12 cellular contexts compared by ENCODE assay signal in the genomic region with DNA sequence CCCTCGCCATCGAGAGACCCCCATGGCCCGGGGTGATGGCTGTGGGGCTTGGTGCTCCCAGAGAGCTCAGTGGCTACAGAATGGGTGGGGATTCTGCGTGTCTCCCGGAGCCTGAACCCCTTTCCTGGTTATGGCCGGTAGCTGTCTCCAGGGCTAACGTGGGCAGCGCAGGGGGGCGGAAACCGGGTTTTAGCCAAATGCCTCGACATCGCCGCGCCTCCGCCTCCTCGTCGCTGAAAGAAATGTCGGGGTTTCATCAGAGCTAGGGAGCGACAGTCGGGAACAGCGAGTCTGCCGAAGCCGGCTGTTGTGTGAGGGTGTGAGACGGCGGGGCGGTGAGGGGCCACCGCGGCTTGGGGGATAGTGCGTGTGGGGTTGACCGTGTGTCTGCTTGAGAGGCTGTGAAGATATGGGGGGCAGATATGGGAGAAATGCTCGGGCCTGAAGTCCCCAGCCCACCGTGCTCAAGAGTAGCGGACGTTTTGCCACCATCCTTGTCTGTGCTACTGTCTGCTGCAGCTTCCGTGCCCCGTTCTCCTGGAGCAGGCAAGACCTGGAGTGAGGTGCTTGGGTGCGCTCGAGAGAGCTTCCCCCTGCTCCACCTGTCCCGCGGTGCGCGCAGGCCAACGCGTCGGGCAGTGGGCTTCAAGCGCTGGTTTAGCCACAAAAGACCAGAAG. TPM values are rescaled to one million over a fixed set of nuclear protein-coding genes. Genes with fewer than 3 reads are reported as not detected.
DNase-seq lines count a peak whose midpoint lies in the region; ATAC-seq and TF ChIP-seq lines count a peak whose summit lies in the region.
"Had no signal": no experiment of that assay in that cellular context is flagged by ENCODE, and none has a peak within 500 bp of the region (broad histone marks: within the 10 kb centered on the region; RNA-seq: fewer than 3 reads in every experiment).

No MANE protein-coding gene starts in this region.

- no peaks in the 10 kb centered on the region for H3K36me3 Mint-ChIP-seq in activated T-helper 2 cell treated with anti-CD3 and anti-CD28 coated beads, Interferon-gamma antibody, Interleukin-2, Interleukin-4, amounts not matched to agents 10 μg/mL and 5 μg/mL and 100 μg/mL, durations not matched to agents 14 hours and 24 hours and 36 hours (ENCODE audit: low read depth)

- peak overlapping the region in 1 of 5 donors; percentile 17 for H3K9ac ChIP-seq in subcutaneous abdominal adipose tissue (ENCODE audit: low read length in 5 of 5)

- no peaks in the 10 kb centered on the region for H3K9me3 ChIP-seq in heart left ventricle
- peaks cover 0 to 9% (median 6%) of the 10 kb centered on the region in 5 donors for H3K9me3 ChIP-seq in subcutaneous abdominal adipose tissue (ENCODE audit: control insufficient read depth in 5 of 5, low read length in 5 of 5)

- H3K4me3 ChIP-seq in heart left ventricle (peak overlapping the region; percentile 13 to 64 (median 50)), subcutaneous abdominal adipose tissue (ENCODE audit: low read depth in 1 of 5, low read length in 5 of 5) (peak overlapping the region in 4 of 5 donors; percentile 44 to 61 (median 56))

- H3K36me3 ChIP-seq in heart left ventricle (peaks cover 0 to 15% (median 0%) of the 10 kb centered on the region in 9 donors), subcutaneous abdominal adipose tissue (ENCODE audit: control insufficient read depth in 5 of 5, insufficient read depth in 5 of 5, low read length in 5 of 5) (no peaks in the 10 kb centered on the region)

- WGBS in heart left ventricle, 4 donors, result 0 to 2% (median 2%) methylated on average over 9 to 46 of the region's 46 CpGs

- no peak for ATAC-seq in heart left ventricle
- no peak for ATAC-seq in Right ventricle myocardium superior (ENCODE audit: poor library complexity)

- peaks cover 74% of the 10 kb centered on the region for H3K27me3 Mint-ChIP-seq in activated T-helper 2 cell treated with anti-CD3 and anti-CD28 coated beads, Interferon-gamma antibody, Interleukin-2, Interleukin-4, amounts not matched to agents 10 μg/mL and 5 μg/mL and 100 μg/mL, durations not matched to agents 14 hours and 24 hours and 36 hours (ENCODE audit: low read depth)

- TF ChIP-seq POLR2A in heart left ventricle (IDR thresholded peaks at IDR 0.05), result no peak

- peak overlapping the region; percentile 19 for H3K27ac Mint-ChIP-seq in activated T-helper 2 cell treated with anti-CD3 and anti-CD28 coated beads, Interferon-gamma antibody, Interleukin-2, Interleukin-4, amounts not matched to agents 10 μg/mL and 5 μg/mL and 100 μg/mL, durations not matched to agents 14 hours and 24 hours and 36 hours

- H3K4me1 ChIP-seq in heart left ventricle, result peaks cover 0 to 62% (median 24%) of the 10 kb centered on the region in 12 donors
- H3K4me1 ChIP-seq in subcutaneous abdominal adipose tissue (ENCODE audit: control insufficient read depth in 5 of 5, insufficient read depth in 5 of 5, low read length in 5 of 5), result peaks cover 0 to 51% (median 34%) of the 10 kb centered on the region in 5 donors

- no peaks in the 10 kb centered on the region for H3K9me3 Mint-ChIP-seq in activated T-helper 2 cell treated with anti-CD3 and anti-CD28 coated beads, Interferon-gamma antibody, Interleukin-2, Interleukin-4, amounts not matched to agents 10 μg/mL and 5 μg/mL and 100 μg/mL, durations not matched to agents 14 hours and 24 hours and 36 hours

- no peak for TF ChIP-seq CTCF in heart left ventricle (IDR thresholded peaks at IDR 0.05)

- intact Hi-C loops in heart left ventricle (cut with DNase I), result loop anchor here (2.0 to 10.0 kb wide), 10 partner anchors 51 to 1145 kb away; no protein-coding TSS in a partner anchor
- intact Hi-C loops in Right ventricle myocardium superior (cut with DNase I), result loop anchor here (5.0 kb wide), 1 partner anchor 193 kb away; no protein-coding TSS in a partner anchor
- intact Hi-C loops in activated T-helper 2 cell treated with anti-CD3 and anti-CD28 coated beads, Interferon-gamma antibody, Interleukin-2, Interleukin-4, amounts not matched to agents 10 μg/mL and 5 μg/mL and 100 μg/mL, durations not matched to agents 14 hours and 24 hours and 36 hours (cut with micrococcal nuclease), result loop anchor here (5.0 kb wide), 3 partner anchors 157 to 193 kb away; no protein-coding TSS in a partner anchor

- H3K27me3 ChIP-seq in heart left ventricle, result peaks cover 11 to 84% (median 70%) of the 10 kb centered on the region in 9 donors
- peaks cover 52 to 76% (median 57%) of the 10 kb centered on the region in 5 donors for H3K27me3 ChIP-seq in subcutaneous abdominal adipose tissue (ENCODE audit: control insufficient read depth in 5 of 5, insufficient read depth in 4 of 5, low read length in 5 of 5)

- DNase-seq in heart left ventricle (no peak), Right ventricle myocardium superior (no peak), islet precursor cell (peak; percentile 57), kidney tubule cell (ENCODE audit: low spot score) (no peak), occipital lobe (lab: John Stamatoyannopoulos, UW) (no peak), GOT3 (lab: John Stamatoyannopoulos, UW) (no peak)
- DNase-seq in activated T-helper 2 cell treated with anti-CD3 and anti-CD28 coated beads, Interferon-gamma antibody, Interleukin-2, Interleukin-4, amounts not matched to agents 10 μg/mL and 5 μg/mL and 100 μg/mL, durations not matched to agents 14 hours and 24 hours and 36 hours (ENCODE audit: low spot score), result no peak
- DNase-seq: activated naive CD4-positive, alpha-beta T cell; stimulated activated CD8-positive, alpha-beta memory T cell treated with anti-CD3 and anti-CD28 coated beads, Interleukin-4, amount 100 ng/mL, for 48 hours had no signal

- no peak overlapping the region for H3K4me3 Mint-ChIP-seq in activated T-helper 2 cell treated with anti-CD3 and anti-CD28 coated beads, Interferon-gamma antibody, Interleukin-2, Interleukin-4, amounts not matched to agents 10 μg/mL and 5 μg/mL and 100 μg/mL, durations not matched to agents 14 hours and 24 hours and 36 hours (ENCODE audit: low read depth)

- peaks cover 5% of the 10 kb centered on the region for H3K4me1 Mint-ChIP-seq in activated T-helper 2 cell treated with anti-CD3 and anti-CD28 coated beads, Interferon-gamma antibody, Interleukin-2, Interleukin-4, amounts not matched to agents 10 μg/mL and 5 μg/mL and 100 μg/mL, durations not matched to agents 14 hours and 24 hours and 36 hours (ENCODE audit: low read depth)

- H3K27ac ChIP-seq in heart left ventricle (peak overlapping the region in 10 of 12 donors; percentile 47 to 88 (median 76)), subcutaneous abdominal adipose tissue (ENCODE audit: low read depth, low read length) (no peak overlapping the region)

RNA-seq across cellular contexts. Expression of a gene that starts 0.8 kb away (rescaled TPM):
- total RNA-seq in heart left ventricle (1 to 10 TPM; 1.6 to 9.0 (median 2.9) TPM), Right ventricle myocardium superior (2.7 TPM), occipital lobe (168 TPM)
- 1 to 10 TPM; 4.6 to 5.6 TPM for polyA plus RNA-seq in heart left ventricle
- not detected in 2 replicates for total RNA-seq in activated T-helper 2 cell treated with anti-CD3 and anti-CD28 coated beads, Interferon-gamma antibody, Interleukin-2, Interleukin-4, amounts not matched to agents 10 μg/mL and 5 μg/mL and 100 μg/mL, durations not matched to agents 14 hours and 24 hours and 36 hours
- total RNA-seq: fibroblast of lung had no signal
- polyA plus RNA-seq: fibroblast of lung had no signal

RNA-seq across cellular contexts. Expression of a gene that starts 44.0 kb away (rescaled TPM):
- total RNA-seq in heart left ventricle (10 to 100 TPM in 7 of 9 donors, 1 to 10 TPM in 2; 5.1 to 32.3 (median 16.9) TPM), Right ventricle myocardium superior (11.6 TPM), occipital lobe (8.9 TPM)
- polyA plus RNA-seq in heart left ventricle, result 1 to 10 TPM; 6.4 to 9.1 TPM
- not detected in 2 replicates for total RNA-seq in activated T-helper 2 cell treated with anti-CD3 and anti-CD28 coated beads, Interferon-gamma antibody, Interleukin-2, Interleukin-4, amounts not matched to agents 10 μg/mL and 5 μg/mL and 100 μg/mL, durations not matched to agents 14 hours and 24 hours and 36 hours

RNA-seq across cellular contexts. Expression of a gene that starts 47.2 kb away (rescaled TPM):
- total RNA-seq in heart left ventricle, result not detected
- polyA plus RNA-seq in heart left ventricle, result not detected
- not detected for total RNA-seq in Right ventricle myocardium superior
- not detected in 2 replicates for total RNA-seq in activated T-helper 2 cell treated with anti-CD3 and anti-CD28 coated beads, Interferon-gamma antibody, Interleukin-2, Interleukin-4, amounts not matched to agents 10 μg/mL and 5 μg/mL and 100 μg/mL, durations not matched to agents 14 hours and 24 hours and 36 hours
- not detected for total RNA-seq in occipital lobe
- total RNA-seq: omental fat pad had no signal
- polyA plus RNA-seq: fibroblast of lung had no signal

Comparison
In these comparisons a context has a peak if more than half of its experiments do, and no peak if none do; other contexts are left out.
1. RNA of a gene that starts 0.8 kb away (total RNA-seq): 168 TPM in occipital lobe (single experiment); 1.6 to 9.0 TPM in heart left ventricle, 2.7 TPM in Right ventricle myocardium superior (single experiment) and not detected in activated T-helper 2 cell treated with anti-CD3 and anti-CD28 coated beads, Interferon-gamma antibody, Interleukin-2, Interleukin-4, amounts not matched to agents 10 μg/mL and 5 μg/mL and 100 μg/mL, durations not matched to agents 14 hours and 24 hours and 36 hours; every median in the first group is over 10 times any median in the second.